Comparison of ENCODE assay signal across 22 cellular contexts in genomic region chr10:133087045-133087678, GRCh38. TPM values are rescaled to one million over a fixed set of nuclear protein-coding genes. Genes with fewer than 3 reads are reported as not detected.
A peak's percentile ranks its signal among the peaks of the same experiment; 100 is the strongest.
DNase-seq lines count a peak whose midpoint lies in the region; ATAC-seq, FAIRE-seq and TF ChIP-seq lines count a peak whose summit lies in the region.
"Had no signal": no experiment of that assay in that cellular context is flagged by ENCODE, and none has a peak within 500 bp of the region (broad histone marks: within the 10 kb centered on the region; RNA-seq: fewer than 3 reads in every experiment).

No MANE protein-coding gene starts in this region.

- H3K36me3 ChIP-seq in HEK293 (ENCODE audit: control insufficient read depth in 2 of 2, insufficient read depth in 1 of 2, low read length in 2 of 2) (no peaks in the 10 kb centered on the region), kidney (ENCODE audit: control insufficient read depth in 1 of 2, insufficient read depth in 2 of 2, low read length in 2 of 2) (no peaks in the 10 kb centered on the region)
- no peaks in the 10 kb centered on the region for H3K36me3 ChIP-seq in CD8-positive, alpha-beta memory T cell (ENCODE audit: insufficient read depth, low read length)
- H3K36me3 ChIP-seq: colonic mucosa, suprapubic skin had no signal

- no peaks in the 10 kb centered on the region for H3K9me3 Mint-ChIP-seq in stimulated activated memory B cell treated with anti-CD40 and anti-IgM and Interleukin-4, amounts not matched to agents 10 μg/mL and 1 μg/mL and 100 μg/mL, for 72 hours
- no peaks in the 10 kb centered on the region for H3K9me3 Mint-ChIP-seq in CD8-positive, alpha-beta memory T cell
- H3K9me3 Mint-ChIP-seq: activated naive CD4-positive, alpha-beta T cell treated with anti-CD3 and anti-CD28 coated beads, Interleukin-2, amount 50 U/mL, for 24 hours; activated T-cell treated with anti-CD3 and anti-CD28 coated beads, Interleukin-2, amount 50 U/mL, for 24 hours had no signal

- DNase-seq in kidney (peak; percentile 60), hippocampal formation (lab: John Stamatoyannopoulos, UW) (no peak)
- no peak for DNase-seq in CD8-positive, alpha-beta memory T cell
- DNase-seq: activated CD4-positive, alpha-beta T cell treated with anti-CD3 and anti-CD28 coated beads, Interleukin-2, amount 50 U/mL, for 48 hours; activated T-cell treated with anti-CD3 and anti-CD28 coated beads, Interleukin-2, amount 50 U/mL, for 24 hours; colonic mucosa; IMR-90; NCI-H1694; NCI-H446; stimulated activated CD4-positive, alpha-beta T cell treated with anti-CD3 and anti-CD28 coated beads, Interleukin-4, amount 100 ng/mL, for 24 hours had no signal

- TF ChIP-seq CTCF in HEK293 (tag by site-specific recombination; IDR thresholded peaks at IDR 0.05) (no peak), kidney (IDR thresholded peaks at IDR 0.05; ENCODE audit: borderline replicate concordance, extremely low read depth, insufficient read depth) (no peak)

- intact Hi-C loops in kidney (cut with DNase I) = no loop called here

- no peak for FAIRE-seq in kidney (lab: Jason Lieb, UNC)

- H3K9me3 ChIP-seq in HEK293 (ENCODE audit: control insufficient read depth, insufficient read depth, low read depth, low read length) (no peaks in the 10 kb centered on the region), kidney (ENCODE audit: control insufficient read depth in 1 of 2, low read length in 2 of 2) (no peaks in the 10 kb centered on the region)
- H3K9me3 ChIP-seq in CD8-positive, alpha-beta memory T cell (ENCODE audit: low read length) = no peaks in the 10 kb centered on the region
- H3K9me3 ChIP-seq: body of pancreas, colonic mucosa, suprapubic skin had no signal

- H3K27me3 ChIP-seq in CD8-positive, alpha-beta memory T cell (ENCODE audit: insufficient read depth, low read length, poor library complexity, severe bottlenecking) = no peaks in the 10 kb centered on the region

- no peak overlapping the region for H3K4me3 Mint-ChIP-seq in stimulated activated memory B cell treated with anti-CD40 and anti-IgM and Interleukin-4, amounts not matched to agents 10 μg/mL and 1 μg/mL and 100 μg/mL, for 72 hours
- no peak overlapping the region for H3K4me3 Mint-ChIP-seq in CD8-positive, alpha-beta memory T cell
- H3K4me3 Mint-ChIP-seq: activated naive CD4-positive, alpha-beta T cell treated with anti-CD3 and anti-CD28 coated beads, Interleukin-2, amount 50 U/mL, for 24 hours; activated T-cell treated with anti-CD3 and anti-CD28 coated beads, Interleukin-2, amount 50 U/mL, for 24 hours had no signal

- H3K36me3 Mint-ChIP-seq in stimulated activated memory B cell treated with anti-CD40 and anti-IgM and Interleukin-4, amounts not matched to agents 10 μg/mL and 1 μg/mL and 100 μg/mL, for 72 hours = no peaks in the 10 kb centered on the region
- no peaks in the 10 kb centered on the region for H3K36me3 Mint-ChIP-seq in CD8-positive, alpha-beta memory T cell
- H3K36me3 Mint-ChIP-seq: activated naive CD4-positive, alpha-beta T cell treated with anti-CD3 and anti-CD28 coated beads, Interleukin-2, amount 50 U/mL, for 24 hours had no signal

- POLR2A ChIA-PET in HEK293 (lab: Yijun Ruan, JAX) = no interaction called here
- POLR2A ChIA-PET in CD8-positive, alpha-beta memory T cell (lab: Charles Lee) = no interaction called here

- H3K27ac Mint-ChIP-seq in stimulated activated memory B cell treated with anti-CD40 and anti-IgM and Interleukin-4, amounts not matched to agents 10 μg/mL and 1 μg/mL and 100 μg/mL, for 72 hours = no peak overlapping the region
- H3K27ac Mint-ChIP-seq in CD8-positive, alpha-beta memory T cell = no peak overlapping the region
- H3K27ac Mint-ChIP-seq: activated naive CD4-positive, alpha-beta T cell treated with anti-CD3 and anti-CD28 coated beads, Interleukin-2, amount 50 U/mL, for 24 hours; activated T-cell treated with anti-CD3 and anti-CD28 coated beads, Interleukin-2, amount 50 U/mL, for 24 hours had no signal

- CTCF ChIA-PET in HEK293 (lab: Yijun Ruan, JAX) = no interaction called here
- CTCF ChIA-PET in CD8-positive, alpha-beta memory T cell (lab: Charles Lee) = no interaction called here

- H3K4me1 ChIP-seq in HEK293 (ENCODE audit: control insufficient read depth, insufficient read depth, low read length) (no peaks in the 10 kb centered on the region), kidney (ENCODE audit: control insufficient read depth in 1 of 2, insufficient read depth in 1 of 2, low read depth in 1 of 2, low read length in 2 of 2) (no peaks in the 10 kb centered on the region)
- no peaks in the 10 kb centered on the region for H3K4me1 ChIP-seq in CD8-positive, alpha-beta memory T cell (ENCODE audit: insufficient read depth, low read length)
- H3K4me1 ChIP-seq: colonic mucosa had no signal

- H3K27me3 Mint-ChIP-seq in stimulated activated memory B cell treated with anti-CD40 and anti-IgM and Interleukin-4, amounts not matched to agents 10 μg/mL and 1 μg/mL and 100 μg/mL, for 72 hours = peaks cover 60% of the 10 kb centered on the region
- peaks cover 10 to 23% of the 10 kb centered on the region in 2 donors for H3K27me3 Mint-ChIP-seq in CD8-positive, alpha-beta memory T cell

- no peak overlapping the region for H3K9ac ChIP-seq in kidney (ENCODE audit: low read length in 2 of 2)

- ATAC-seq in stimulated activated memory B cell treated with anti-CD40 and anti-IgM and Interleukin-4, amounts not matched to agents 10 μg/mL and 1 μg/mL and 100 μg/mL, for 72 hours = peak; percentile 21
- ATAC-seq in GM19455 (IDR thresholded peaks at IDR 0.05; ENCODE audit: unreplicated experiment) = no peak

- H3K4me3 ChIP-seq in HEK293 (ENCODE audit: low read depth, low read length) (no peak overlapping the region), kidney (ENCODE audit: low read length in 2 of 2) (no peak overlapping the region)
- no peak overlapping the region for H3K4me3 ChIP-seq in CD8-positive, alpha-beta memory T cell (ENCODE audit: low read length)
- H3K4me3 ChIP-seq: body of pancreas, colonic mucosa, skin epidermis had no signal

- H3K27ac ChIP-seq in HEK293 (ENCODE audit: extremely low read depth, low read depth, low read length) (no peak overlapping the region), angular gyrus (ENCODE audit: low read depth, low read length) (peak overlapping the region; percentile 93), kidney (ENCODE audit: low read depth in 2 of 2, low read length in 2 of 2) (no peak overlapping the region)
- H3K27ac ChIP-seq in CD8-positive, alpha-beta memory T cell (ENCODE audit: low read depth, low read length) = no peak overlapping the region
- H3K27ac ChIP-seq: body of pancreas, C4-2B, colonic mucosa, suprapubic skin, VCaP had no signal

- H3K4me1 Mint-ChIP-seq in stimulated activated memory B cell treated with anti-CD40 and anti-IgM and Interleukin-4, amounts not matched to agents 10 μg/mL and 1 μg/mL and 100 μg/mL, for 72 hours = no peaks in the 10 kb centered on the region
- peaks cover 0 to 2% (median 0%) of the 10 kb centered on the region in 3 donors for H3K4me1 Mint-ChIP-seq in CD8-positive, alpha-beta memory T cell

TF ChIP-seq in HEK293, 187 proteins besides CTCF, POLR2A, EP300 and RAD21:
- TF ChIP-seq ZNF311 (tag by site-specific recombination; IDR thresholded peaks at IDR 0.05; ENCODE audit: borderline replicate concordance) (no peak), ZNF600 (tag by site-specific recombination; IDR thresholded peaks at IDR 0.05) (peak; percentile 92), ZNF394 (tag by site-specific recombination; IDR thresholded peaks at IDR 0.05; ENCODE audit: borderline replicate concordance) (no peak), SCRT2 (tag by site-specific recombination; IDR thresholded peaks at IDR 0.05) (peak; percentile 56), YY2 (tag by site-specific recombination; IDR thresholded peaks at IDR 0.05) (no peak), ZNF555 (tag by site-specific recombination; conservative IDR thresholded peaks at IDR 0.05) (no peak)
TF ChIP-seq in HEK293: peak in this region for 2.

RNA-seq across cellular contexts. Expression of gene ADGRA1, which starts 0.6 kb away (rescaled TPM):
- total RNA-seq in kidney = 0.91 TPM
- polyA plus RNA-seq in kidney (ENCODE audit: insufficient read depth, low read depth, low replicate concordance) = 1.1 TPM
- total RNA-seq in CD8-positive, alpha-beta memory T cell = not detected
- polyA plus RNA-seq in CD8-positive, alpha-beta memory T cell = not detected
- total RNA-seq: colonic mucosa, H4, IMR-90, MCF 10A, suprapubic skin had no signal
- polyA plus RNA-seq: IMR-90 had no signal
